1 cellular context compared by ENCODE assay signal in the genomic region with DNA sequence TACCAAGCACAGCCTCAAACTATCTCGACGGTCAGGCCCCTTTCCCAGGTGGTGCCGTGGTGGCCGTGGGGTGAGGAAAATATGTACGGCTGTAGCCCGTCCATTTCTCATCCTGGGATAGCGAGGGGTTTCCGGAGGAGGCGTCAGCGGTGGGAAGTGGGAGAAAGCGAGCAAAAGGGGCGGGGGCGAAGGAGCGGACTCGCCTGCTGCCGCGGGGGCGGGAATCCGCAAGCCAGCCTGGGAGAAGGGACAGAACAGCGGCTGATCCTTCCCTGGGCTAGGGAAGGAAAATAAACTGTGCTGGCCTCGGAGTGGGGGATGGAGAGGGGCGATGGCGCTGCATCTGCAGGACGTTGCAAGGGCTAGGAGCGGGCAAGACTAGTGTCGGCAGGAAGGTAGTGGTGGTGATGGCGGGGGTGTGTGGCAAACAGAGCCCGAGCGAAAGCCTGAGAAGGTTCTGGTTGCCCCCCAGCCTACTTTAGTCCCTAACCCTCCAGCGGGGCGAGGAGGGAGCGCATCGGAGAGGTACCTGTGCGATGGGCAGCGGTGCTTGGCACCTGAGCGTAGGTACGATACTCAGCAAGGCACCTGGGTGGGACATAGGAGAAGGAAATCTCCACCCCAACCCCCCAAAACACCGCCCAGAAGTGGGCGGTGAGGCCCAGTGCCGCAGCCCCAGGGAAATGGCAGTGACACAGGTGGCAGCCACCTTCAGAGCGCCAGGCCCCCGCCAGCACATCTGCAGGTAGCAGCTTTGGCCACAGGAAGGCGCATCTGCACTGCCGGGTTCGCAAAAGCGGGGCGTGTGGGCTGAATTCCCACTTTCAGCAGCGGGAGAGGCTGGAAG.
A peak's percentile ranks its signal among the peaks of the same experiment; 100 is the strongest.
TF ChIP-seq lines count a peak whose summit lies in the region.

No MANE protein-coding gene starts in this region.

TF ChIP-seq in HEK293, 187 proteins besides CTCF, POLR2A, EP300 and RAD21 (continued from another document):
- TF ChIP-seq, protein P1, sequence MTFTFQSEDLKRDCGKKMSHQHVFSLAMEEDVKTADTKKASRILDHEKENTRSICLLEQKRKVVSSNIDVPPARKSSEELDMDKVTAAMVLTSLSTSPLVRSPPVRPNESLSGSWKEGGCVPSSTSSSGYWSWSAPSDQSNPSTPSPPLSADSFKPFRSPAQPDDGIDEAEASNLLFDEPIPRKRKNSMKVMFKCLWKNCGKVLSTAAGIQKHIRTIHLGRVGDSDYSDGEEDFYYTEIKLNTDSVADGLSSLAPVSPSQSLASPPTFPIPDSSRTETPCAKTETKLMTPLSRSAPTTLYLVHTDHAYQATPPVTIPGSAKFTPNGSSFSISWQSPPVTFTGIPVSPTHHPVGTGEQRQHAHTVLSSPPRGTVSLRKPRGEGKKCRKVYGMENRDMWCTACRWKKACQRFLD (tag by site-specific recombination; IDR thresholded peaks at IDR 0.05): no peak
- no peak for TF ChIP-seq ZSCAN23 (tag by site-specific recombination; IDR thresholded peaks at IDR 0.05)
- TF ChIP-seq, protein P2, sequence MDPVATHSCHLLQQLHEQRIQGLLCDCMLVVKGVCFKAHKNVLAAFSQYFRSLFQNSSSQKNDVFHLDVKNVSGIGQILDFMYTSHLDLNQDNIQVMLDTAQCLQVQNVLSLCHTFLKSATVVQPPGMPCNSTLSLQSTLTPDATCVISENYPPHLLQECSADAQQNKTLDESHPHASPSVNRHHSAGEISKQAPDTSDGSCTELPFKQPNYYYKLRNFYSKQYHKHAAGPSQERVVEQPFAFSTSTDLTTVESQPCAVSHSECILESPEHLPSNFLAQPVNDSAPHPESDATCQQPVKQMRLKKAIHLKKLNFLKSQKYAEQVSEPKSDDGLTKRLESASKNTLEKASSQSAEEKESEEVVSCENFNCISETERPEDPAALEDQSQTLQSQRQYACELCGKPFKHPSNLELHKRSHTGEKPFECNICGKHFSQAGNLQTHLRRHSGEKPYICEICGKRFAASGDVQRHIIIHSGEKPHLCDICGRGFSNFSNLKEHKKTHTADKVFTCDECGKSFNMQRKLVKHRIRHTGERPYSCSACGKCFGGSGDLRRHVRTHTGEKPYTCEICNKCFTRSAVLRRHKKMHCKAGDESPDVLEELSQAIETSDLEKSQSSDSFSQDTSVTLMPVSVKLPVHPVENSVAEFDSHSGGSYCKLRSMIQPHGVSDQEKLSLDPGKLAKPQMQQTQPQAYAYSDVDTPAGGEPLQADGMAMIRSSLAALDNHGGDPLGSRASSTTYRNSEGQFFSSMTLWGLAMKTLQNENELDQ (tag by site-specific recombination; IDR thresholded peaks at IDR 0.05; ENCODE audit: low read depth): no peak
- TF ChIP-seq ZNF366 (tag by site-specific recombination; conservative IDR thresholded peaks at IDR 0.05): peak; percentile 51; the same call in 1 of the 2 replicates
- TF ChIP-seq, protein P3, sequence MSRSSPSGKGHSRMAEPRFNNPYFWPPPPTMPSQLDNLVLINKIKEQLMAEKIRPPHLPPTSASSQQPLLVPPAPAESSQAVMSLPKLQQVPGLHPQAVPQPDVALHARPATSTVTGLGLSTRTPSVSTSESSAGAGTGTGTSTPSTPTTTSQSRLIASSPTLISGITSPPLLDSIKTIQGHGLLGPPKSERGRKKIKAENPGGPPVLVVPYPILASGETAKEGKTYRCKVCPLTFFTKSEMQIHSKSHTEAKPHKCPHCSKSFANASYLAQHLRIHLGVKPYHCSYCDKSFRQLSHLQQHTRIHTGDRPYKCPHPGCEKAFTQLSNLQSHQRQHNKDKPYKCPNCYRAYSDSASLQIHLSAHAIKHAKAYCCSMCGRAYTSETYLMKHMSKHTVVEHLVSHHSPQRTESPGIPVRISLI (tag by site-specific recombination; IDR thresholded peaks at IDR 0.05): no peak
- TF ChIP-seq, protein P4, sequence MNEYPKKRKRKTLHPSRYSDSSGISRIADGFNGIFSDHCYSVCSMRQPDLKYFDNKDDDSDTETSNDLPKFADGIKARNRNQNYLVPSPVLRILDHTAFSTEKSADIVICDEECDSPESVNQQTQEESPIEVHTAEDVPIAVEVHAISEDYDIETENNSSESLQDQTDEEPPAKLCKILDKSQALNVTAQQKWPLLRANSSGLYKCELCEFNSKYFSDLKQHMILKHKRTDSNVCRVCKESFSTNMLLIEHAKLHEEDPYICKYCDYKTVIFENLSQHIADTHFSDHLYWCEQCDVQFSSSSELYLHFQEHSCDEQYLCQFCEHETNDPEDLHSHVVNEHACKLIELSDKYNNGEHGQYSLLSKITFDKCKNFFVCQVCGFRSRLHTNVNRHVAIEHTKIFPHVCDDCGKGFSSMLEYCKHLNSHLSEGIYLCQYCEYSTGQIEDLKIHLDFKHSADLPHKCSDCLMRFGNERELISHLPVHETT (tag by site-specific recombination; IDR thresholded peaks at IDR 0.05): no peak
- no peak for TF ChIP-seq ZNF426 (tag by site-specific recombination; IDR thresholded peaks at IDR 0.05)
- TF ChIP-seq ZNF311 (tag by site-specific recombination; IDR thresholded peaks at IDR 0.05; ENCODE audit: borderline replicate concordance): no peak
- no peak for TF ChIP-seq ZIC2 (tag by site-specific recombination; IDR thresholded peaks at IDR 0.05)
- no peak for TF ChIP-seq ZNF701 (tag by site-specific recombination; IDR thresholded peaks at IDR 0.05)
- no peak for TF ChIP-seq ZNF660 (tag by site-specific recombination; IDR thresholded peaks at IDR 0.05)
- TF ChIP-seq, protein P5, sequence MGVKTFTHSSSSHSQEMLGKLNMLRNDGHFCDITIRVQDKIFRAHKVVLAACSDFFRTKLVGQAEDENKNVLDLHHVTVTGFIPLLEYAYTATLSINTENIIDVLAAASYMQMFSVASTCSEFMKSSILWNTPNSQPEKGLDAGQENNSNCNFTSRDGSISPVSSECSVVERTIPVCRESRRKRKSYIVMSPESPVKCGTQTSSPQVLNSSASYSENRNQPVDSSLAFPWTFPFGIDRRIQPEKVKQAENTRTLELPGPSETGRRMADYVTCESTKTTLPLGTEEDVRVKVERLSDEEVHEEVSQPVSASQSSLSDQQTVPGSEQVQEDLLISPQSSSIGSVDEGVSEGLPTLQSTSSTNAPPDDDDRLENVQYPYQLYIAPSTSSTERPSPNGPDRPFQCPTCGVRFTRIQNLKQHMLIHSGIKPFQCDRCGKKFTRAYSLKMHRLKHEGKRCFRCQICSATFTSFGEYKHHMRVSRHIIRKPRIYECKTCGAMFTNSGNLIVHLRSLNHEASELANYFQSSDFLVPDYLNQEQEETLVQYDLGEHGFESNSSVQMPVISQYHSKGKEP (tag by site-specific recombination; IDR thresholded peaks at IDR 0.05): no peak
- no peak for TF ChIP-seq ZNF132 (tag by site-specific recombination; IDR thresholded peaks at IDR 0.05; ENCODE audit: borderline replicate concordance)
- no peak for TF ChIP-seq ZNF239 (tag by site-specific recombination; IDR thresholded peaks at IDR 0.05)
- no peak for TF ChIP-seq ZNF23 (tag by site-specific recombination; IDR thresholded peaks at IDR 0.05; ENCODE audit: borderline replicate concordance)
- TF ChIP-seq, protein P6, sequence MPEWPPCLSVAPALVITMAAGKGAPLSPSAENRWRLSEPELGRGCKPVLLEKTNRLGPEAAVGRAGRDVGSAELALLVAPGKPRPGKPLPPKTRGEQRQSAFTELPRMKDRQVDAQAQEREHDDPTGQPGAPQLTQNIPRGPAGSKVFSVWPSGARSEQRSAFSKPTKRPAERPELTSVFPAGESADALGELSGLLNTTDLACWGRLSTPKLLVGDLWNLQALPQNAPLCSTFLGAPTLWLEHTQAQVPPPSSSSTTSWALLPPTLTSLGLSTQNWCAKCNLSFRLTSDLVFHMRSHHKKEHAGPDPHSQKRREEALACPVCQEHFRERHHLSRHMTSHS (tag by site-specific recombination; IDR thresholded peaks at IDR 0.05): no peak
- TF ChIP-seq, protein P7, sequence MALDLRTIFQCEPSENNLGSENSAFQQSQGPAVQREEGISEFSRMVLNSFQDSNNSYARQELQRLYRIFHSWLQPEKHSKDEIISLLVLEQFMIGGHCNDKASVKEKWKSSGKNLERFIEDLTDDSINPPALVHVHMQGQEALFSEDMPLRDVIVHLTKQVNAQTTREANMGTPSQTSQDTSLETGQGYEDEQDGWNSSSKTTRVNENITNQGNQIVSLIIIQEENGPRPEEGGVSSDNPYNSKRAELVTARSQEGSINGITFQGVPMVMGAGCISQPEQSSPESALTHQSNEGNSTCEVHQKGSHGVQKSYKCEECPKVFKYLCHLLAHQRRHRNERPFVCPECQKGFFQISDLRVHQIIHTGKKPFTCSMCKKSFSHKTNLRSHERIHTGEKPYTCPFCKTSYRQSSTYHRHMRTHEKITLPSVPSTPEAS (tag by site-specific recombination; IDR thresholded peaks at IDR 0.05): no peak
- TF ChIP-seq GLIS2 (tag by site-specific recombination; IDR thresholded peaks at IDR 0.05): peak; percentile 33; the same call in 1 of the 2 replicates
- TF ChIP-seq, protein P8, sequence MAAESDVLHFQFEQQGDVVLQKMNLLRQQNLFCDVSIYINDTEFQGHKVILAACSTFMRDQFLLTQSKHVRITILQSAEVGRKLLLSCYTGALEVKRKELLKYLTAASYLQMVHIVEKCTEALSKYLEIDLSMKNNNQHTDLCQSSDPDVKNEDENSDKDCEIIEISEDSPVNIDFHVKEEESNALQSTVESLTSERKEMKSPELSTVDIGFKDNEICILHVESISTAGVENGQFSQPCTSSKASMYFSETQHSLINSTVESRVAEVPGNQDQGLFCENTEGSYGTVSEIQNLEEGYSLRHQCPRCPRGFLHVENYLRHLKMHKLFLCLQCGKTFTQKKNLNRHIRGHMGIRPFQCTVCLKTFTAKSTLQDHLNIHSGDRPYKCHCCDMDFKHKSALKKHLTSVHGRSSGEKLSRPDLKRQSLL (tag by site-specific recombination; IDR thresholded peaks at IDR 0.05): no peak
- peak; percentile 84 for TF ChIP-seq ZBTB17 (tag by site-specific recombination; IDR thresholded peaks at IDR 0.05)
- TF ChIP-seq ZNF48 (tag by site-specific recombination; IDR thresholded peaks at IDR 0.05): no peak
- no peak for TF ChIP-seq ZNF354C (tag by site-specific recombination; IDR thresholded peaks at IDR 0.05; ENCODE audit: borderline replicate concordance, low read depth)
- TF ChIP-seq YY1 (tag by site-specific recombination; IDR thresholded peaks at IDR 0.05): no peak
- TF ChIP-seq ZFHX2 (tag by site-specific recombination; conservative IDR thresholded peaks at IDR 0.05): peak; percentile 84
- TF ChIP-seq WT1 (tag by site-specific recombination; IDR thresholded peaks at IDR 0.05): no peak
- no peak for TF ChIP-seq ZFP41 (tag by site-specific recombination; IDR thresholded peaks at IDR 0.05; ENCODE audit: borderline replicate concordance)
- no peak for TF ChIP-seq ZNF785 (tag by site-specific recombination; IDR thresholded peaks at IDR 0.05)
- no peak for TF ChIP-seq REPIN1 (tag by site-specific recombination; IDR thresholded peaks at IDR 0.05; ENCODE audit: low read depth)
- TF ChIP-seq SP2 (tag by site-specific recombination; IDR thresholded peaks at IDR 0.05): peak; percentile 43; the same call in 1 of the 2 replicates
- no peak for TF ChIP-seq ZNF138 (tag by site-specific recombination; IDR thresholded peaks at IDR 0.05; ENCODE audit: borderline replicate concordance)
- TF ChIP-seq ZNF843 (tag by site-specific recombination; IDR thresholded peaks at IDR 0.05): 0 out of 2 replicates have a peak, but pooled peaks have one; percentile 33
- no peak for TF ChIP-seq ZNF202 (tag by site-specific recombination; IDR thresholded peaks at IDR 0.05; ENCODE audit: borderline replicate concordance)
- TF ChIP-seq ZNF112 (tag by site-specific recombination; IDR thresholded peaks at IDR 0.05): no peak
- TF ChIP-seq, protein P9, sequence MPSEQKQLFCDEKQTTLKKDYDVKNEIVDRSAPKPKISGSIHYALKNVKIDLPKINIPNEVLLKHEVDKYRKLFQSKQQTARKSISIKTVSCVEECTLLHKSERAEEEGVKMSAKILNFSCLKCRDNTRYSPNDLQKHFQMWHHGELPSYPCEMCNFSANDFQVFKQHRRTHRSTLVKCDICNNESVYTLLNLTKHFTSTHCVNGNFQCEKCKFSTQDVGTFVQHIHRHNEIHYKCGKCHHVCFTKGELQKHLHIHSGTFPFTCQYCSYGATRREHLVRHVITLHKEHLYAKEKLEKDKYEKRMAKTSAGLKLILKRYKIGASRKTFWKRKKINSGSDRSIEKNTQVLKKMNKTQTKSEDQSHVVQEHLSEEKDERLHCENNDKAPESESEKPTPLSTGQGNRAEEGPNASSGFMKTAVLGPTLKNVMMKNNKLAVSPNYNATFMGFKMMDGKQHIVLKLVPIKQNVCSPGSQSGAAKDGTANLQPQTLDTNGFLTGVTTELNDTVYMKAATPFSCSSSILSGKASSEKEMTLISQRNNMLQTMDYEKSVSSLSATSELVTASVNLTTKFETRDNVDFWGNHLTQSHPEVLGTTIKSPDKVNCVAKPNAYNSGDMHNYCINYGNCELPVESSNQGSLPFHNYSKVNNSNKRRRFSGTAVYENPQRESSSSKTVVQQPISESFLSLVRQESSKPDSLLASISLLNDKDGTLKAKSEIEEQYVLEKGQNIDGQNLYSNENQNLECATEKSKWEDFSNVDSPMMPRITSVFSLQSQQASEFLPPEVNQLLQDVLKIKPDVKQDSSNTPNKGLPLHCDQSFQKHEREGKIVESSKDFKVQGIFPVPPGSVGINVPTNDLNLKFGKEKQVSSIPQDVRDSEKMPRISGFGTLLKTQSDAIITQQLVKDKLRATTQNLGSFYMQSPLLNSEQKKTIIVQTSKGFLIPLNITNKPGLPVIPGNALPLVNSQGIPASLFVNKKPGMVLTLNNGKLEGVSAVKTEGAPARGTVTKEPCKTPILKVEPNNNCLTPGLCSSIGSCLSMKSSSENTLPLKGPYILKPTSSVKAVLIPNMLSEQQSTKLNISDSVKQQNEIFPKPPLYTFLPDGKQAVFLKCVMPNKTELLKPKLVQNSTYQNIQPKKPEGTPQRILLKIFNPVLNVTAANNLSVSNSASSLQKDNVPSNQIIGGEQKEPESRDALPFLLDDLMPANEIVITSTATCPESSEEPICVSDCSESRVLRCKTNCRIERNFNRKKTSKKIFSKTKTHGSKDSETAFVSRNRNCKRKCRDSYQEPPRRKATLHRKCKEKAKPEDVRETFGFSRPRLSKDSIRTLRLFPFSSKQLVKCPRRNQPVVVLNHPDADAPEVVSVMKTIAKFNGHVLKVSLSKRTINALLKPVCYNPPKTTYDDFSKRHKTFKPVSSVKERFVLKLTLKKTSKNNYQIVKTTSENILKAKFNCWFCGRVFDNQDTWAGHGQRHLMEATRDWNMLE (tag by site-specific recombination; conservative IDR thresholded peaks at IDR 0.05; ENCODE audit: low read depth): no peak
